8 cellular contexts compared by ENCODE assay signal in the genomic region with DNA sequence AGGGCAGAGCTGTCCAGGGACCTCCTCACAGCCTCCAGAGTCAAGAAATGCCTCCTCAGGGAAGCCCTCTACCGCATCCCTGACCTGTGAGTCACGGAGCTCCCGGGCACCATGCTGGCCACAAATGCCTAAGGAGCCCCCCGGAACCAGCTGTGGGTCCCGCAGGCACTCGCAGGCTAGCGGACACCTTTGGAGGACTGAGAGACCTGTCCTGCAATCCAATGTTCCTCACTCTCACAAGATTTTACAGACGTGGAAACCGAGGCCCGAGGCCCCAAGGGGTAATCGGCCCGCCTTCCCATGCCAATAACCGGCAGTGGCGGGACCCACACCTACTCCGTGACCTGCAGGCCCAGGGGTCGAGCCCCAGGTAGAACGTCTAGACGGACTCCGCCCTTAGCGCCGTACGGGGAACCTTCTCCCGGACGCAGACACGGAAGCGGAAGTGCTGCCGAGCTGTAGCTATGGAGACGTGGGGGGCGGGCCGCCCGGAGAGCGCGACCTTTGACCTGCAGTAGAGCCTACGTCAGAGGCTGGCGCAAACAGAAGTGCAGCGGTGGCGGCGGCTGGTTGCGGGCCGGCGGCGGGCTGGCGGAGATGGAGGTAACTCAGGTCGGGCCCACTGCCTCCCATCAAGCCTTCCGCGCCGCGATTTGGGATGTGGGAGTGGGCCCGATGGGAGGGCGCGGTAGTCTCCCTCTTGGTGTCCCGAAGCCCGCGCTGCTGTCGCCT.
DNase-seq lines count a peak whose midpoint lies in the region; ATAC-seq lines count a peak whose summit lies in the region.

Gene GCC2, plus strand, starts transcription at position 529 of the 732 bp plus-strand sequence. Its CDS starts 69 bp downstream, at position 598.

- DNase-seq in AG20443 (ENCODE audit: low spot score): peak; percentile 96
- peak; percentile 61 to 89 for DNase-seq in NCI-H446 (lab: John Stamatoyannopoulos, UW)
- DNase-seq in activated CD4-positive, CD25-positive, alpha-beta regulatory T cell (lab: John Stamatoyannopoulos, UW): peak; percentile 85 to 93 (median 90)
- DNase-seq in central memory CD4-positive, alpha-beta T cell: peak; percentile 96
- peak; percentile 99 for DNase-seq in islet precursor cell
- peak; percentile 93 for DNase-seq in stimulated activated CD4-positive, alpha-beta T cell treated with anti-CD3 and anti-CD28 coated beads, Interleukin-12 subunit alpha, Interleukin-12 subunit beta, amount 100 ng/mL, for 4 hours

- ATAC-seq in GM19043 (IDR thresholded peaks at IDR 0.05; ENCODE audit: low read depth, unreplicated experiment) (peak; percentile 99), HG03354 (IDR thresholded peaks at IDR 0.05; ENCODE audit: poor library complexity, severe bottlenecking, unreplicated experiment) (peak; percentile 99)

Comparison
In these comparisons a context has a peak if more than half of its experiments do, and no peak if none do; other contexts are left out.
1. Peak in every context shown above with its lines: DNase-seq and ATAC-seq.